Comparison of ENCODE assay signal across 14 cellular contexts in the genomic region with DNA sequence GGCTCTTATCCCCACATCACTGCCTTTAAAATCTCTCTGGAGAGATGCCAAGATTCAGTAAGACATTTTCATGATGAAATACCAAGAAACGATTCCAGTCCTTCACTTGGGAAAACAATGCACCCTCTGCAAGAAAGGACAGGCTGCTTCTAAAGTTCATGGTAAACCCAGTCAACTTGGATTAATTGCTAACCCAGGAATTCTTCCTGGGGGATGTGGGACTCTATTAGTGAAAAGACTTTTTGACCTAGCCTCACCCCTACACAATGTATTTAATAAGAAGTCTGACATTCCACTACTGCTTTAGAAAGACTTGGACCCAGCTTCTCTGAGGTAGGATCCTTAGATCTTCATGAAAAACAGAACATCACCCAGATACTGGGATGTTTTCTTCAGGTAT. TPM values are rescaled to one million over a fixed set of nuclear protein-coding genes. Genes with fewer than 3 reads are reported as not detected.
DNase-seq lines count a peak whose midpoint lies in the region; ATAC-seq, FAIRE-seq and TF ChIP-seq lines count a peak whose summit lies in the region.
"Not testable (repeated sequence)": the region's sequence is repeated elsewhere in the genome, so short reads cannot be mapped to it uniquely, and the experiment has no call there.
"Had no signal": no experiment of that assay in that cellular context is flagged by ENCODE, and none has a peak within 500 bp of the region (broad histone marks: within the 10 kb centered on the region; RNA-seq: fewer than 3 reads in every experiment).

A gene with protein sequence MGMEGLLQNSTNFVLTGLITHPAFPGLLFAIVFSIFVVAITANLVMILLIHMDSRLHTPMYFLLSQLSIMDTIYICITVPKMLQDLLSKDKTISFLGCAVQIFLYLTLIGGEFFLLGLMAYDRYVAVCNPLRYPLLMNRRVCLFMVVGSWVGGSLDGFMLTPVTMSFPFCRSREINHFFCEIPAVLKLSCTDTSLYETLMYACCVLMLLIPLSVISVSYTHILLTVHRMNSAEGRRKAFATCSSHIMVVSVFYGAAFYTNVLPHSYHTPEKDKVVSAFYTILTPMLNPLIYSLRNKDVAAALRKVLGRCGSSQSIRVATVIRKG (plus strand): TSS at position 301 of the 400 bp plus-strand sequence. CDS start 7,161 bp downstream, outside the sequence.

- H3K27me3 Mint-ChIP-seq in naive B cell; stimulated activated memory B cell treated with anti-CD40 and anti-IgM and Interleukin-4, amounts not matched to agents 10 μg/mL and 1 μg/mL and 100 μg/mL, for 72 hours: not testable (repeated sequence)

- not testable (repeated sequence) for H3K9ac ChIP-seq in K562 (ENCODE audit: insufficient read depth in 1 of 2, low read depth in 2 of 2, low read length in 2 of 2)

- not testable (repeated sequence) for BruUV-seq in K562 (replicated peaks; lab: Mats Ljungman, UMichigan)

- H2AFZ ChIP-seq in K562 (ENCODE audit: low read depth, low read length): not testable (repeated sequence)

- POLR2A ChIA-PET in K562 (lab: Yijun Ruan, JAX): not testable (repeated sequence)

- peaks cover 27 to 38% (median 32%) of the 10 kb centered on the region in 3 donors for H3K4me1 Mint-ChIP-seq in naive B cell
- peaks cover 35% of the 10 kb centered on the region for H3K4me1 Mint-ChIP-seq in stimulated activated memory B cell treated with anti-CD40 and anti-IgM and Interleukin-4, amounts not matched to agents 10 μg/mL and 1 μg/mL and 100 μg/mL, for 72 hours

- H3K9me3 Mint-ChIP-seq in naive B cell; stimulated activated memory B cell treated with anti-CD40 and anti-IgM and Interleukin-4, amounts not matched to agents 10 μg/mL and 1 μg/mL and 100 μg/mL, for 72 hours: not testable (repeated sequence)

- H3K79me2 ChIP-seq in K562 (ENCODE audit: control insufficient read depth, insufficient read depth, low read length): not testable (repeated sequence)

- H3K4me2 ChIP-seq in K562 (ENCODE audit: insufficient read depth, low read length): not testable (repeated sequence)

- TF ChIP-seq POLR2A in GM12891 (IDR thresholded peaks at IDR 0.05; ENCODE audit: low read depth, low read length); K562 (conservative IDR thresholded peaks at IDR 0.05): not testable (repeated sequence)

- H3K4me1 ChIP-seq in K562 (replicated peaks in 1 of 2; ENCODE audit: control insufficient read depth in 2 of 2, insufficient read depth in 2 of 2, low read length in 2 of 2): not testable (repeated sequence)

- not testable (repeated sequence) for H4K20me1 ChIP-seq in K562 (replicated peaks; ENCODE audit: control insufficient read depth, insufficient read depth, low read length)

- intact Hi-C loops in K562 (cut with micrococcal nuclease): not testable (repeated sequence)

- H3K27me3 ChIP-seq in K562 (ENCODE audit: control insufficient read depth in 2 of 2, insufficient read depth in 2 of 2, low read length in 2 of 2): not testable (repeated sequence)

- in situ Hi-C loops in K562 (cut with MboI): not testable (repeated sequence)

- H3K36me3 Mint-ChIP-seq in naive B cell; stimulated activated memory B cell treated with anti-CD40 and anti-IgM and Interleukin-4, amounts not matched to agents 10 μg/mL and 1 μg/mL and 100 μg/mL, for 72 hours: not testable (repeated sequence)

- FAIRE-seq in GM12891 (lab: Jason Lieb, UNC): peak; percentile 54
- peak; percentile 49 for FAIRE-seq in GM19239 (lab: Jason Lieb, UNC)
- not testable (repeated sequence) for FAIRE-seq in K562 (lab: Jason Lieb, UNC)

- CTCF ChIA-PET in K562 (lab: Yijun Ruan, JAX; ENCODE audit: low intra/inter-chr PET ratio): not testable (repeated sequence)

- H3K36me3 ChIP-seq in K562 (ENCODE audit: control insufficient read depth, insufficient read depth, low read length): not testable (repeated sequence)

- not testable (repeated sequence) for TF ChIP-seq EP300 in K562 (IDR thresholded peaks at IDR 0.05; ENCODE audit: low read length)

- H3K9me3 ChIP-seq in K562 (replicated peaks; ENCODE audit: control insufficient read depth, insufficient read depth, low read depth, low read length): not testable (repeated sequence)

- peak within 1 kb of the TSS in 5 of 8 donors; percentile 49 to 81 (median 71) for H3K4me3 Mint-ChIP-seq in naive B cell
- not testable (repeated sequence) for H3K4me3 Mint-ChIP-seq in stimulated activated memory B cell treated with anti-CD40 and anti-IgM and Interleukin-4, amounts not matched to agents 10 μg/mL and 1 μg/mL and 100 μg/mL, for 72 hours

- WGBS in K562 (ENCODE audit: insufficient coverage, low coverage, missing lambda C conversion rate): no CpG with 5 or more reads among the region's 1 CpG

- not testable (repeated sequence) for DNase-seq in GM12891 (ENCODE audit: insufficient read length, low spot score); GM19239 (ENCODE audit: insufficient read length, low spot score); K562 (ENCODE audit: extremely low read depth in 1 of 4, low spot score in 3 of 4); naive B cell
- DNase-seq in OCI-M1 (lab: John Stamatoyannopoulos, UW) (peak; percentile 38), epithelial cell of proximal tubule (ENCODE audit: low read depth) (peak; percentile 16)

- not testable (repeated sequence) for TF ChIP-seq CTCF in K562 (IDR thresholded peaks at IDR 0.05 in 2 of 3, conservative IDR thresholded peaks at IDR 0.05 in 1 of 3; ENCODE audit: insufficient read depth in 2 of 3, low read depth in 1 of 3, low read length in 3 of 3); epithelial cell of proximal tubule (conservative IDR thresholded peaks at IDR 0.05; ENCODE audit: low read depth, low read length)

- not testable (repeated sequence) for TF ChIP-seq RAD21 in K562 (CRISPR knock-in tag; conservative IDR thresholded peaks at IDR 0.05 in 1 of 2, IDR thresholded peaks at IDR 0.05 in 1 of 2)

- peak within 1 kb of the TSS; percentile 64 to 97 (median 92) for H3K27ac Mint-ChIP-seq in naive B cell
- peak within 1 kb of the TSS; percentile 73 for H3K27ac Mint-ChIP-seq in stimulated activated memory B cell treated with anti-CD40 and anti-IgM and Interleukin-4, amounts not matched to agents 10 μg/mL and 1 μg/mL and 100 μg/mL, for 72 hours

- H3K9me1 ChIP-seq in K562 (ENCODE audit: control insufficient read depth, insufficient read depth, low read length): not testable (repeated sequence)

- not testable (repeated sequence) for H3K27ac ChIP-seq in K562 (ENCODE audit: extremely low read depth, low read depth, low read length)

- ATAC-seq in K562; naive B cell (ENCODE audit: low read depth in 2 of 2); stimulated activated memory B cell treated with anti-CD40 and anti-IgM and Interleukin-4, amounts not matched to agents 10 μg/mL and 1 μg/mL and 100 μg/mL, for 72 hours: not testable (repeated sequence)

- H3K4me3 ChIP-seq in K562; epithelial cell of proximal tubule (ENCODE audit: low read depth, low read length): not testable (repeated sequence)

TF ChIP-seq in K562, 482 proteins besides CTCF, POLR2A, EP300 and RAD21:
- TF ChIP-seq NR2C2 (CRISPR knock-in tag; IDR thresholded peaks at IDR 0.05): not testable (repeated sequence)
- peak; percentile 33; the same call in 1 of the 2 replicates for TF ChIP-seq NR2C2 (tag; IDR thresholded peaks at IDR 0.05)

RNA-seq across cellular contexts. Expression of the gene that starts here (rescaled TPM):
- 0.41 TPM for polyA plus RNA-seq in GM12891 (2012; ENCODE audit: low read depth, missing spikeins)
- total RNA-seq in K562 (2011; cell fraction: chromatin; rRNA removed; ENCODE audit: low replicate concordance): not detected in 2 replicates
- total RNA-seq in K562 (2011; cell fraction: nucleolus; rRNA removed): not detected in 2 replicates
- total RNA-seq in K562 (2011; cell fraction: nucleoplasm; rRNA removed): not detected in 2 replicates
- total RNA-seq in K562 (2014; rRNA removed): not detected in 2 replicates
- total RNA-seq in K562 (2014; rRNA removed; fragmentation: Illumina TruSeq; extraction: Trizol): not detected in 2 replicates
- total RNA-seq in K562 (2015; rRNA removed; fragmentation: Illumina TruSeq; extraction: Trizol): not detected in 2 replicates
- not detected in 2 replicates for total RNA-seq in K562 (2021)
- not detected in 2 replicates for polyA plus RNA-seq in K562 (2011; rRNA removed)
- polyA plus RNA-seq in K562 (2011; cell fraction: cytosol; rRNA removed): not detected in 2 replicates
- not detected in 2 replicates for polyA plus RNA-seq in K562 (2011; cell fraction: nucleus; rRNA removed)
- not detected in 2 replicates for polyA plus RNA-seq in K562 (2012)
- not detected in 2 replicates for polyA plus RNA-seq in K562 (2014; fragmentation: Illumina TruSeq; extraction: Trizol)
- polyA plus RNA-seq in K562 (2014; fragmentation: Nextera tagmentation; extraction: Ambion mirVana): not detected
- polyA plus RNA-seq in K562 (2014; rRNA removed): not detected in 2 replicates
- polyA minus RNA-seq in K562 (2011; rRNA and poly(A)+ RNA removed): not detected in 2 replicates
- polyA minus RNA-seq in K562 (2011; cell fraction: cytosol; rRNA and poly(A)+ RNA removed): not detected in 2 replicates
- not detected in 2 replicates for polyA minus RNA-seq in K562 (2011; cell fraction: nucleus; rRNA and poly(A)+ RNA removed)
- not detected in 2 replicates for total RNA-seq in epithelial cell of proximal tubule
- under 1 TPM in 3 of 6 donors, not detected in 3; 0.19 to 0.71 (median 0.53) TPM for polyA plus RNA-seq in naive B cell (ENCODE audit: low read depth in 6 of 6)
- total RNA-seq: A673; Caco-2; Calu3; CD4-positive, alpha-beta T cell; CD8-positive, alpha-beta T cell had no signal
- polyA plus RNA-seq: AG04450, BJ had no signal

Comparison
In these comparisons a context has a peak if more than half of its experiments do, and no peak if none do; other contexts are left out.
1. Peak in DNase-seq in epithelial cell of proximal tubule; RNA of the gene not detected or under 1 TPM.